Comparison of ENCODE assay signal across 21 cellular contexts in the genomic region with DNA sequence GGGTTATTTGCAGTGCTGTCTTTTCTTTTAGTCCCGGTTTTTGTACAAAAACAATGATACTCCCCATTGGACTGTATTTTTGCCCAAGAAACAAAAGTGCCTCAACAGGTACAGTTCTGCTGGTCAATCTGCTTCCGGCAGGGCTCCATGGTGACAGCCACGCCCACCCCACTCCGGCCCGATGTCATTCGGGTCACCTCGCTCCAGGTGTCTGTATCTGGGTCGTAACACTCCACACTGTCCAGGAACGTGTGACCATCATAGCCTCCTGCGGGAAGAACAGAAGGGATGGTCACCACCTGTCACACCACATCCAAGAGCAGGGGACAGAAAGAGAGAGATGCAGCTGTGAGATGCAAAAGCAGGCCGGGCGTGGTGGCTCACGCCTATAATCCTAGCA. TPM values are rescaled to one million over a fixed set of nuclear protein-coding genes. Genes with fewer than 3 reads are reported as not detected.
"Had no signal": no experiment of that assay in that cellular context is flagged by ENCODE, and none has a peak within 500 bp of the region (broad histone marks: within the 10 kb centered on the region; RNA-seq: fewer than 3 reads in every experiment).

No MANE protein-coding gene starts in this region.

- H3K36me3 Mint-ChIP-seq: naive B cell had no signal

- H3K27me3 Mint-ChIP-seq: memory B cell; naive B cell; stimulated activated naive B cell treated with anti-CD40 and anti-IgM and Interleukin-4, amounts not matched to agents 10 μg/mL and 1 μg/mL and 100 μg/mL, for 72 hours; stimulated activated naive CD8-positive, alpha-beta T cell treated with anti-CD3 and anti-CD28 coated beads, Interleukin-15, amount 100 ng/mL, for 72 hours had no signal

- ATAC-seq: foreskin keratinocyte; left cardiac atrium; lower lobe of right lung; right cardiac atrium; stimulated activated naive B cell treated with anti-CD40 and anti-IgM and Interleukin-4, amounts not matched to agents 10 μg/mL and 1 μg/mL and 100 μg/mL, for 72 hours; stimulated activated naive CD8-positive, alpha-beta T cell treated with anti-CD3 and anti-CD28 coated beads, Interleukin-15, amount 100 ng/mL, for 72 hours had no signal

- H3K27me3 ChIP-seq: foreskin keratinocyte, hepatocyte, transverse colon had no signal

- H3K9me3 ChIP-seq: left ventricle myocardium inferior, lower lobe of right lung, thoracic aorta, transverse colon had no signal

- H3K4me3 Mint-ChIP-seq: memory B cell; neural crest cell; stimulated activated naive B cell treated with anti-CD40 and anti-IgM and Interleukin-4, amounts not matched to agents 10 μg/mL and 1 μg/mL and 100 μg/mL, for 72 hours; stimulated activated naive CD8-positive, alpha-beta T cell treated with anti-CD3 and anti-CD28 coated beads, Interleukin-15, amount 100 ng/mL, for 72 hours had no signal

- H3K4me3 ChIP-seq: hepatocyte, left ventricle myocardium inferior, lower lobe of right lung, thoracic aorta, transverse colon had no signal

- DNase-seq: central memory CD4-positive, alpha-beta T cell; cortex of kidney; erythroblast; foreskin keratinocyte; kidney; left cardiac atrium; left ventricle myocardium inferior; lower lobe of right lung; midbrain; naive B cell; right cardiac atrium; stimulated activated CD4-positive, alpha-beta T cell treated with anti-CD3 and anti-CD28 coated beads, Interleukin-4, amount 100 ng/mL, for 24 hours; stimulated activated naive B cell treated with anti-CD40 and anti-IgM and Interleukin-4, amounts not matched to agents 10 μg/mL and 1 μg/mL and 100 μg/mL, for 72 hours; stimulated activated naive CD8-positive, alpha-beta T cell treated with anti-CD3 and anti-CD28 coated beads, Interleukin-15, amount 100 ng/mL, for 72 hours; transverse colon had no signal

- H3K9me3 Mint-ChIP-seq: memory B cell; naive B cell; neural crest cell; stimulated activated naive B cell treated with anti-CD40 and anti-IgM and Interleukin-4, amounts not matched to agents 10 μg/mL and 1 μg/mL and 100 μg/mL, for 72 hours; stimulated activated naive CD8-positive, alpha-beta T cell treated with anti-CD3 and anti-CD28 coated beads, Interleukin-15, amount 100 ng/mL, for 72 hours had no signal

- H3K4me1 Mint-ChIP-seq: memory B cell, neural crest cell had no signal

- H3K4me1 ChIP-seq: foreskin keratinocyte, lower lobe of right lung had no signal

- H3K27ac ChIP-seq: foreskin keratinocyte, hepatocyte, left ventricle myocardium inferior, lower lobe of right lung, thoracic aorta, transverse colon had no signal

- H3K27ac Mint-ChIP-seq: memory B cell; stimulated activated naive B cell treated with anti-CD40 and anti-IgM and Interleukin-4, amounts not matched to agents 10 μg/mL and 1 μg/mL and 100 μg/mL, for 72 hours had no signal

RNA-seq across cellular contexts. Expression of a gene that starts 30.7 kb away (rescaled TPM):
- total RNA-seq: endothelial cell of umbilical vein, posterior vena cava, transverse colon had no signal
- polyA plus RNA-seq: endothelial cell of umbilical vein had no signal
